11 cellular contexts compared by ENCODE assay signal in the genomic region with DNA sequence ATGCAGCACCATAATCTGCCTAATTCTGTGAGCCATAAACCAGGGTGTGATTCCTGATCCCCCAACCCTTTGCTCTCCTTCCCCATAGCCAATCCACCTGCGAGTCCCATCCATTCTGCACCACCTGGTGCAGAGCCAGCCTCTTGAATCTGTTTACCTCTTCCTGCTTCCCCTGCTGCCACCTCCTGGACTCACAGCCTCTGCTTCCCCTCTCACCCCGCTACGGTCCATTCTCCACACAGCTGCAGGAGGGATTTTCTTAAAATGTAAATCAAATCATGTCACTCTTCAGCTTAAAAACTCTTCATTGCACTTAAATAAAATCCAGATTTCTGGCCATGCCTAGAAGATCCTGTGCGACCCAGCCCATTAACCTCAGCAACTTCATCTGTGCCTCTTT.
A peak's percentile ranks its signal among the peaks of the same experiment; 100 is the strongest.
DNase-seq lines count a peak whose midpoint lies in the region; ATAC-seq, FAIRE-seq and TF ChIP-seq lines count a peak whose summit lies in the region.
"Had no signal": no experiment of that assay in that cellular context is flagged by ENCODE, and none has a peak within 500 bp of the region (broad histone marks: within the 10 kb centered on the region; RNA-seq: fewer than 3 reads in every experiment).

No MANE protein-coding gene starts in this region.

- no peaks in the 10 kb centered on the region for H3K9me3 Mint-ChIP-seq in activated naive CD4-positive, alpha-beta T cell treated with anti-CD3 and anti-CD28 coated beads, Interleukin-2, amount 10 ng/mL, durations not matched to agents 7 days and 5 days
- no peaks in the 10 kb centered on the region for H3K9me3 Mint-ChIP-seq in activated naive CD4-positive, alpha-beta T cell treated with anti-CD3 and anti-CD28 coated beads for 36 hours
- H3K9me3 Mint-ChIP-seq: CD4-positive, alpha-beta T cell had no signal

- DNase-seq in BJ (ENCODE audit: low read depth) (no peak), HT-29 (ENCODE audit: low spot score) (peak; percentile 60), RPMI8226 (peak; percentile 30), kidney tubule cell (ENCODE audit: low spot score) (peak; percentile 41), GM12891 (ENCODE audit: insufficient read length, low spot score) (no peak)
- DNase-seq in activated naive CD4-positive, alpha-beta T cell treated with anti-CD3 and anti-CD28 coated beads, Interleukin-2, amount 10 ng/mL, durations not matched to agents 7 days and 5 days: no peak
- no peak for DNase-seq in activated naive CD4-positive, alpha-beta T cell treated with anti-CD3 and anti-CD28 coated beads for 36 hours
- DNase-seq: CD4-positive, alpha-beta T cell; SJCRH30 had no signal

- 0 out of 2 replicates have a peak, but pooled peaks have one; percentile 12 for TF ChIP-seq CTCF in BJ (IDR thresholded peaks at IDR 0.05; ENCODE audit: insufficient read depth, low read depth, low read length)

- no peak for TF ChIP-seq POLR2A in GM12891 (IDR thresholded peaks at IDR 0.05; ENCODE audit: low read depth, low read length)

- H3K4me1 Mint-ChIP-seq in activated naive CD4-positive, alpha-beta T cell treated with anti-CD3 and anti-CD28 coated beads, Interleukin-2, amount 10 ng/mL, durations not matched to agents 7 days and 5 days: no peaks in the 10 kb centered on the region
- no peaks in the 10 kb centered on the region for H3K4me1 Mint-ChIP-seq in activated naive CD4-positive, alpha-beta T cell treated with anti-CD3 and anti-CD28 coated beads for 36 hours (ENCODE audit: low read depth)

- H3K27me3 ChIP-seq in BJ (ENCODE audit: control insufficient read depth, insufficient read depth, low read length): no peaks in the 10 kb centered on the region
- H3K27me3 ChIP-seq: SJCRH30, tibial nerve had no signal

- H3K27me3 Mint-ChIP-seq in activated naive CD4-positive, alpha-beta T cell treated with anti-CD3 and anti-CD28 coated beads, Interleukin-2, amount 10 ng/mL, durations not matched to agents 7 days and 5 days: peaks cover 13% of the 10 kb centered on the region
- no peaks in the 10 kb centered on the region for H3K27me3 Mint-ChIP-seq in activated naive CD4-positive, alpha-beta T cell treated with anti-CD3 and anti-CD28 coated beads for 36 hours (ENCODE audit: low read depth)

- no peak overlapping the region for H3K27ac Mint-ChIP-seq in activated naive CD4-positive, alpha-beta T cell treated with anti-CD3 and anti-CD28 coated beads, Interleukin-2, amount 10 ng/mL, durations not matched to agents 7 days and 5 days
- no peak overlapping the region for H3K27ac Mint-ChIP-seq in activated naive CD4-positive, alpha-beta T cell treated with anti-CD3 and anti-CD28 coated beads for 36 hours
- H3K27ac Mint-ChIP-seq: CD4-positive, alpha-beta T cell had no signal

- CTCF ChIA-PET in BJ (lab: Yijun Ruan, JAX): interaction anchor here (1.6 kb wide), 1 partner anchor 236 kb away, joined by 3 read pairs; no protein-coding TSS in a partner anchor
- CTCF ChIA-PET in activated naive CD4-positive, alpha-beta T cell treated with anti-CD3 and anti-CD28 coated beads, Interleukin-2, amount 10 ng/mL, durations not matched to agents 7 days and 5 days (lab: Charles Lee): no interaction called here
- CTCF ChIA-PET in activated naive CD4-positive, alpha-beta T cell treated with anti-CD3 and anti-CD28 coated beads for 36 hours (lab: Charles Lee): no interaction called here

- no peak for ATAC-seq in HG03045 (IDR thresholded peaks at IDR 0.05; ENCODE audit: unreplicated experiment)

- H3K4me3 Mint-ChIP-seq in activated naive CD4-positive, alpha-beta T cell treated with anti-CD3 and anti-CD28 coated beads, Interleukin-2, amount 10 ng/mL, durations not matched to agents 7 days and 5 days: no peak overlapping the region
- no peak overlapping the region for H3K4me3 Mint-ChIP-seq in activated naive CD4-positive, alpha-beta T cell treated with anti-CD3 and anti-CD28 coated beads for 36 hours
- H3K4me3 Mint-ChIP-seq: CD4-positive, alpha-beta T cell had no signal

- no peak overlapping the region for H3K4me3 ChIP-seq in BJ (ENCODE audit: low read depth, low read length)
- H3K4me3 ChIP-seq: SJCRH30, tibial nerve had no signal

- POLR2A ChIA-PET in BJ (lab: Charles Lee): no interaction called here

- no peaks in the 10 kb centered on the region for H3K36me3 ChIP-seq in BJ (ENCODE audit: control insufficient read depth, insufficient read depth, low read length)
- H3K36me3 ChIP-seq: SJCRH30, tibial nerve had no signal

- no peak for FAIRE-seq in GM12891 (lab: Jason Lieb, UNC)

- intact Hi-C loops in activated naive CD4-positive, alpha-beta T cell treated with anti-CD3 and anti-CD28 coated beads for 36 hours (cut with micrococcal nuclease): loop anchor here (2.0 kb wide), 1 partner anchor 188 kb away; no protein-coding TSS in a partner anchor

- no peaks in the 10 kb centered on the region for H3K36me3 Mint-ChIP-seq in activated naive CD4-positive, alpha-beta T cell treated with anti-CD3 and anti-CD28 coated beads, Interleukin-2, amount 10 ng/mL, durations not matched to agents 7 days and 5 days
- H3K36me3 Mint-ChIP-seq in activated naive CD4-positive, alpha-beta T cell treated with anti-CD3 and anti-CD28 coated beads for 36 hours (ENCODE audit: low read depth): no peaks in the 10 kb centered on the region

TF ChIP-seq in GM12891, 5 proteins besides CTCF, POLR2A, EP300 and RAD21:
- TF ChIP-seq POLR2AphosphoS5 (IDR thresholded peaks at IDR 0.05; ENCODE audit: low read depth, low read length): no peak
- TF ChIP-seq PAX5 (IDR thresholded peaks at IDR 0.05; ENCODE audit: insufficient read depth, low read length, severe bottlenecking): no peak
- no peak for TF ChIP-seq TAF1 (IDR thresholded peaks at IDR 0.05; ENCODE audit: low read depth, low read length)
- no peak for TF ChIP-seq POU2F2 (IDR thresholded peaks at IDR 0.05; ENCODE audit: low read depth, low read length)
- TF ChIP-seq SPI1 (IDR thresholded peaks at IDR 0.05; ENCODE audit: low read depth, low read length): no peak

Comparison
In these comparisons a context has a peak if more than half of its experiments do, and no peak if none do; other contexts are left out.
1. DNase-seq: peak in HT-29 (single experiment), RPMI8226 (single experiment) and kidney tubule cell (single experiment); none in BJ (single experiment), GM12891 (single experiment), activated naive CD4-positive, alpha-beta T cell treated with anti-CD3 and anti-CD28 coated beads, Interleukin-2, amount 10 ng/mL, durations not matched to agents 7 days and 5 days (single experiment) and activated naive CD4-positive, alpha-beta T cell treated with anti-CD3 and anti-CD28 coated beads for 36 hours (single experiment).